ENCODE assay signal across 8 cellular contexts in genomic region chr3:106302451-106303221, GRCh38.
A peak's percentile ranks its signal among the peaks of the same experiment; 100 is the strongest.
DNase-seq lines count a peak whose midpoint lies in the region; ATAC-seq, FAIRE-seq and TF ChIP-seq lines count a peak whose summit lies in the region.

No MANE protein-coding gene starts in this region.

- H3K79me1 ChIP-seq in H1 (ENCODE audit: low read depth, low read length) = no peaks in the 10 kb centered on the region

- H3K23ac ChIP-seq in H1 (ENCODE audit: insufficient read length) = no peak overlapping the region

- CTCF ChIA-PET in H1 (lab: Charles Lee; ENCODE audit: partially characterized antibody) = interaction anchor here (0.7 kb wide), 1 partner anchor 93 kb away, joined by 4 read pairs; no protein-coding TSS in a partner anchor

- H3K9ac ChIP-seq in H1 (replicated peaks in 1 of 4; ENCODE audit: extremely low read depth in 1 of 4, low read depth in 3 of 4, low read length in 3 of 4) = no peak overlapping the region
- no peak overlapping the region for H3K9ac ChIP-seq in endodermal cell (ENCODE audit: extremely low read depth, low read length, poor library complexity, severe bottlenecking)

- H3K4me1 Mint-ChIP-seq in endodermal cell = peaks cover 3% of the 10 kb centered on the region

- H2BK12ac ChIP-seq in H1 (ENCODE audit: low read depth, low read length) = no peak overlapping the region

- H3K4ac ChIP-seq in H1 (replicated peaks; ENCODE audit: insufficient read length, low read depth, low read length) = no peak overlapping the region

- peak; percentile 84 for ATAC-seq in GM18861 (IDR thresholded peaks at IDR 0.05; ENCODE audit: unreplicated experiment)
- peak; percentile 94 for ATAC-seq in GM21528 (IDR thresholded peaks at IDR 0.05; ENCODE audit: low FRiP score, unreplicated experiment)
- peak; percentile 90 for ATAC-seq in HG03520 (IDR thresholded peaks at IDR 0.05; ENCODE audit: unreplicated experiment)
- ATAC-seq in omental fat pad (ENCODE audit: low FRiP score) = no peak

- WGBS in H1 (ENCODE audit: extremely low coverage in 1 of 2, insufficient coverage in 1 of 2, insufficient read length in 1 of 2, insufficient replicate concordance in 2 of 2, low coverage in 1 of 2, low lambda C conversion rate in 2 of 2, missing lambda C conversion rate in 1 of 2), 2 experiments = 82% methylated on average over 5 of the region's 5 CpGs; no CpG with 5 or more reads in 1 of the 2 experiments
- 88 to 92% methylated on average over 5 of the region's 5 CpGs for WGBS in endodermal cell (ENCODE audit: insufficient coverage in 1 of 2, insufficient read length in 1 of 2), 2 experiments

- no peak for FAIRE-seq in H1 (lab: Jason Lieb, UNC)

- no peak overlapping the region for H3K27ac Mint-ChIP-seq in endodermal cell

- no peak for TF ChIP-seq POLR2A in H1 (IDR thresholded peaks at IDR 0.05; ENCODE audit: control extremely low read depth in 1 of 2, low read depth in 2 of 2, low read length in 2 of 2)

- TF ChIP-seq CTCF in H1 (IDR thresholded peaks at IDR 0.05; ENCODE audit: control extremely low read depth in 1 of 3, insufficient read depth in 1 of 3, low read depth in 1 of 3, low read length in 3 of 3) (no peak), omental fat pad (IDR thresholded peaks at IDR 0.05) (no peak), endodermal cell (conservative IDR thresholded peaks at IDR 0.05) (no peak)

- H3K36me3 ChIP-seq in H1 (ENCODE audit: control insufficient read depth in 2 of 4, insufficient read depth in 4 of 4, low read length in 3 of 4) (no peaks in the 10 kb centered on the region), endodermal cell (ENCODE audit: control insufficient read depth, insufficient read depth, low read length) (no peaks in the 10 kb centered on the region)

- no peak overlapping the region for H3K56ac ChIP-seq in H1 (replicated peaks; ENCODE audit: insufficient read length, low read depth, low read length)

- no peak overlapping the region for H2BK20ac ChIP-seq in H1 (ENCODE audit: low read length)

- no peak overlapping the region for H2AK5ac ChIP-seq in H1 (ENCODE audit: low read depth, low read length)

- TF ChIP-seq RAD21 in H1 (IDR thresholded peaks at IDR 0.05 in 1 of 2, conservative IDR thresholded peaks at IDR 0.05 in 1 of 2; ENCODE audit: low read depth in 2 of 2, low read length in 2 of 2) = no peak

- H2AFZ ChIP-seq in H1 (ENCODE audit: low read length) = peak overlapping the region; percentile 28; the same call in 1 of the 2 replicates

- no peaks in the 10 kb centered on the region for H4K20me1 ChIP-seq in H1 (replicated peaks in 1 of 2; ENCODE audit: control insufficient read depth in 1 of 2, insufficient read depth in 2 of 2, low read length in 2 of 2)

- TF ChIP-seq EP300 in H1 (IDR thresholded peaks at IDR 0.05; ENCODE audit: borderline replicate concordance in 1 of 2, low read depth in 2 of 2, low read length in 2 of 2) = no peak

- H3K79me2 ChIP-seq in H1 (ENCODE audit: control insufficient read depth in 1 of 2, insufficient read depth in 2 of 2, low read length in 2 of 2) = no peaks in the 10 kb centered on the region

- H2BK5ac ChIP-seq in H1 (ENCODE audit: low read depth, low read length) = no peak overlapping the region

- no peaks in the 10 kb centered on the region for H3K36me3 Mint-ChIP-seq in endodermal cell (ENCODE audit: low read depth)

- no peaks in the 10 kb centered on the region for H3K27me3 Mint-ChIP-seq in endodermal cell (ENCODE audit: insufficient read depth)

- POLR2A ChIA-PET in H1 (lab: Charles Lee; ENCODE audit: partially characterized antibody) = no interaction called here

- no peak overlapping the region for H4K91ac ChIP-seq in H1 (replicated peaks; ENCODE audit: insufficient read length, low read length)

- H3K4me3 ChIP-seq in H1 (ENCODE audit: extremely low read depth in 1 of 4, insufficient read depth in 2 of 4, low read depth in 3 of 4, low read length in 4 of 4) (no peak overlapping the region), endodermal cell (ENCODE audit: low read length) (no peak overlapping the region)

- H3K23me2 ChIP-seq in H1 (ENCODE audit: low read depth, low read length) = no peaks in the 10 kb centered on the region

- H3K18ac ChIP-seq in H1 (ENCODE audit: extremely low read depth, low read length) = no peak overlapping the region

- no peak for DNase-seq in H1 (ENCODE audit: low read depth in 1 of 2, low spot score in 2 of 2)
- DNase-seq in NCI-H2171 treated with DMSO at 0.1 percent for 48 hours (lab: John Stamatoyannopoulos, UW) = no peak
- no peak for DNase-seq in dedifferentiated amniotic fluid mesenchymal stem cell (ENCODE audit: extremely low spot score)
- DNase-seq in omental fat pad (ENCODE audit: low spot score) = no peak
- no peak for DNase-seq in endodermal cell

- H3K14ac ChIP-seq in H1 (ENCODE audit: insufficient read length) = no peak overlapping the region

- H3K27me3 ChIP-seq in H1 (replicated peaks in 1 of 4; ENCODE audit: control insufficient read depth in 3 of 4, extremely low read depth in 1 of 4, insufficient read depth in 3 of 4, low read length in 3 of 4) (no peaks in the 10 kb centered on the region), endodermal cell (ENCODE audit: control insufficient read depth, insufficient read depth, low read length, poor library complexity, severe bottlenecking) (no peaks in the 10 kb centered on the region)

- no peak overlapping the region for H3K4me3 Mint-ChIP-seq in endodermal cell

- no peak overlapping the region for H3K4me2 ChIP-seq in H1 (ENCODE audit: insufficient read depth in 1 of 2, low read depth in 2 of 2, low read length in 2 of 2)

- no peaks in the 10 kb centered on the region for H3K9me3 ChIP-seq in H1 (ENCODE audit: insufficient read depth in 2 of 2, low read depth in 1 of 2, low read length in 1 of 2)
- no peaks in the 10 kb centered on the region for H3K9me3 ChIP-seq in endodermal cell (ENCODE audit: control insufficient read depth, low read length)

- H3K9me3 Mint-ChIP-seq in endodermal cell = no peaks in the 10 kb centered on the region

- H3K27ac ChIP-seq in H1 (ENCODE audit: low read depth, low read length) (no peak overlapping the region), endodermal cell (ENCODE audit: low read depth, low read length) (no peak overlapping the region)

- no peak overlapping the region for H4K8ac ChIP-seq in H1 (ENCODE audit: extremely low read depth, insufficient read depth, low read length)

- no peak overlapping the region for H2BK15ac ChIP-seq in H1 (ENCODE audit: low read length)

- peaks cover 0 to 2% (median 0%) of the 10 kb centered on the region in 4 experiments; a peak in 1 of 7 replicates for H3K4me1 ChIP-seq in H1 (replicated peaks in 1 of 4; ENCODE audit: control insufficient read depth in 3 of 4, insufficient read depth in 4 of 4, low read length in 3 of 4)
- H3K4me1 ChIP-seq in endodermal cell (ENCODE audit: control insufficient read depth, insufficient read depth, low read length) = no peaks in the 10 kb centered on the region

- no peak overlapping the region for H2BK120ac ChIP-seq in H1 (replicated peaks; ENCODE audit: low read depth, low read length)

- H4K5ac ChIP-seq in H1 (ENCODE audit: insufficient read length, low read depth, low read length) = no peak overlapping the region

TF ChIP-seq in H1, 55 proteins besides CTCF, POLR2A, EP300 and RAD21 (continues in another document):
- TF ChIP-seq TAF1 (IDR thresholded peaks at IDR 0.05; ENCODE audit: low read depth, low read length) (no peak), JUN (IDR thresholded peaks at IDR 0.05; ENCODE audit: low read depth, low read length) (no peak), ATF3 (IDR thresholded peaks at IDR 0.05; ENCODE audit: insufficient read depth, low read depth, low read length) (no peak), MAX (IDR thresholded peaks at IDR 0.05) (no peak), CEBPB (IDR thresholded peaks at IDR 0.05; ENCODE audit: low read depth, low read length) (no peak), TEAD4 (IDR thresholded peaks at IDR 0.05; ENCODE audit: low read depth, low read length) (no peak), NRF1 (IDR thresholded peaks at IDR 0.05; ENCODE audit: low read depth, low read length) (no peak)
